Comparison of ENCODE assay signal across 8 cellular contexts in the genomic region with DNA sequence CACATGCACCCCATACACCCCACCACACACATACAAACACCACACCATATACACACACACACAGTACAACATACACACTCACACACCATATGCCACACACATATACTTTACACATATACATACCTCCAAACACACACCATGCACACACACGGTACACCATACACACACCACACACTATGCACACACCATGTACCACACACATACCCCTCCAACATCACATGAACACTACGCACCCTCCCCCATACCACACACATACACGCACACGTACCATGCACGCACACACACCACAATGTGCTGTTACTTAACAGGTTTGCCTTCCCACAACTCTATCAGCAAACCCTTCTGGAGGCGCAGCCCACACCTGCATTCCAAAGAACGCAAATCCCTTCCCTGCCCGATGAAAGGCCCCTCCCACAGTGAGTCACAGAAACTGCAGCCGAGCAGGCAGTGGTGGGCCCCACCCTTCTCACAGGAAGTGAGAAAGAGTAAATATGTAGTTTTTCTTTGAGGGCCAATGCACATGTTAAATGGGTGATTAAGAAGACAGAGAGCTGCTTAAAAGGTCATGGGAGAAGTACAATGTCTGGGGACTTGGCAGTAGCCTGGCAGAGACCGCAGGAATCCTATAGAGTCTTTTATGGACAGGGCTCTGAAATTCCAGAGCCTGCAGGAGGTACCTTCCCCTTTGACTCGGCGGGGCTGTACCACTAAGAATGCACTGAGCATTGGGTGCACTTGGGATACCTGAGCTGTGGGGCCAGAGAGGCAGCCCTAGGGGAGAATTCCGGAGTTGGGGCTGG. TPM values are rescaled to one million over a fixed set of nuclear protein-coding genes. Genes with fewer than 3 reads are reported as not detected.
A peak's percentile ranks its signal among the peaks of the same experiment; 100 is the strongest.
DNase-seq lines count a peak whose midpoint lies in the region; ATAC-seq, FAIRE-seq and TF ChIP-seq lines count a peak whose summit lies in the region.

No MANE protein-coding gene starts in this region.

- ATAC-seq in HG03175 (IDR thresholded peaks at IDR 0.05; ENCODE audit: unreplicated experiment) (peak; percentile 86), Right ventricle myocardium superior (ENCODE audit: poor library complexity) (peak; percentile 42), sciatic nerve (peak; percentile 36)

- peak; percentile 69 for DNase-seq in AG08396 (ENCODE audit: low spot score)
- peak; percentile 99 for DNase-seq in RCC 7860 (ENCODE audit: low spot score)
- peak; percentile 86 for DNase-seq in activated T-helper 2 cell treated with anti-CD3 and anti-CD28 coated beads, Interferon-gamma antibody, Interleukin-2, Interleukin-4, amounts not matched to agents 10 μg/mL and 5 μg/mL and 100 μg/mL, durations not matched to agents 14 hours and 24 hours and 36 hours (ENCODE audit: low spot score)
- peak; percentile 53 for DNase-seq in Right ventricle myocardium superior
- no peak for DNase-seq in sciatic nerve (ENCODE audit: low spot score)
- no peak for DNase-seq in NCI-H1048 (lab: John Stamatoyannopoulos, UW)

- H3K9me3 Mint-ChIP-seq in activated T-helper 2 cell treated with anti-CD3 and anti-CD28 coated beads, Interferon-gamma antibody, Interleukin-2, Interleukin-4, amounts not matched to agents 10 μg/mL and 5 μg/mL and 100 μg/mL, durations not matched to agents 14 hours and 24 hours and 36 hours = no peaks in the 10 kb centered on the region

- H3K27me3 Mint-ChIP-seq in activated T-helper 2 cell treated with anti-CD3 and anti-CD28 coated beads, Interferon-gamma antibody, Interleukin-2, Interleukin-4, amounts not matched to agents 10 μg/mL and 5 μg/mL and 100 μg/mL, durations not matched to agents 14 hours and 24 hours and 36 hours (ENCODE audit: low read depth) = no peaks in the 10 kb centered on the region

- H3K4me1 Mint-ChIP-seq in activated T-helper 2 cell treated with anti-CD3 and anti-CD28 coated beads, Interferon-gamma antibody, Interleukin-2, Interleukin-4, amounts not matched to agents 10 μg/mL and 5 μg/mL and 100 μg/mL, durations not matched to agents 14 hours and 24 hours and 36 hours (ENCODE audit: low read depth) = peaks cover 29% of the 10 kb centered on the region

- FAIRE-seq in RCC 7860 (lab: Jason Lieb, UNC) = peak; percentile 90

- H3K4me3 Mint-ChIP-seq in activated T-helper 2 cell treated with anti-CD3 and anti-CD28 coated beads, Interferon-gamma antibody, Interleukin-2, Interleukin-4, amounts not matched to agents 10 μg/mL and 5 μg/mL and 100 μg/mL, durations not matched to agents 14 hours and 24 hours and 36 hours (ENCODE audit: low read depth) = no peak overlapping the region

- no peak overlapping the region for H3K27ac Mint-ChIP-seq in activated T-helper 2 cell treated with anti-CD3 and anti-CD28 coated beads, Interferon-gamma antibody, Interleukin-2, Interleukin-4, amounts not matched to agents 10 μg/mL and 5 μg/mL and 100 μg/mL, durations not matched to agents 14 hours and 24 hours and 36 hours

- TF ChIP-seq POLR2A in GM19099 (IDR thresholded peaks at IDR 0.05; ENCODE audit: extremely low read depth, insufficient read length, low read depth) = peak; percentile 43

- H3K36me3 Mint-ChIP-seq in activated T-helper 2 cell treated with anti-CD3 and anti-CD28 coated beads, Interferon-gamma antibody, Interleukin-2, Interleukin-4, amounts not matched to agents 10 μg/mL and 5 μg/mL and 100 μg/mL, durations not matched to agents 14 hours and 24 hours and 36 hours (ENCODE audit: low read depth) = no peaks in the 10 kb centered on the region

- intact Hi-C loops in activated T-helper 2 cell treated with anti-CD3 and anti-CD28 coated beads, Interferon-gamma antibody, Interleukin-2, Interleukin-4, amounts not matched to agents 10 μg/mL and 5 μg/mL and 100 μg/mL, durations not matched to agents 14 hours and 24 hours and 36 hours (cut with micrococcal nuclease) = loop anchor here (1.0 to 5.0 kb wide), 5 partner anchors 16 to 581 kb away; partner anchors contain the start of gene TAGAP
- intact Hi-C loops in Right ventricle myocardium superior (cut with DNase I) = no loop called here
- intact Hi-C loops in sciatic nerve (cut with DNase I) = no loop called here

RNA-seq across cellular contexts. Expression of gene EZR, which starts 34.1 kb away (rescaled TPM):
- total RNA-seq in activated T-helper 2 cell treated with anti-CD3 and anti-CD28 coated beads, Interferon-gamma antibody, Interleukin-2, Interleukin-4, amounts not matched to agents 10 μg/mL and 5 μg/mL and 100 μg/mL, durations not matched to agents 14 hours and 24 hours and 36 hours = 204 and 206 TPM in 2 replicates
- total RNA-seq in Right ventricle myocardium superior (197 TPM), sciatic nerve (113 TPM)

Comparison
In these comparisons a context has a peak if more than half of its experiments do, and no peak if none do; other contexts are left out.
1. DNase-seq: peak in AG08396 (single experiment), RCC 7860 (single experiment), activated T-helper 2 cell treated with anti-CD3 and anti-CD28 coated beads, Interferon-gamma antibody, Interleukin-2, Interleukin-4, amounts not matched to agents 10 μg/mL and 5 μg/mL and 100 μg/mL, durations not matched to agents 14 hours and 24 hours and 36 hours (single experiment) and Right ventricle myocardium superior (single experiment); none in sciatic nerve (single experiment) and NCI-H1048 (single experiment).
2. ATAC-seq: peak in every context shown above with its lines; median percentile 86 in HG03175; 42 in Right ventricle myocardium superior; 36 in sciatic nerve.